ENCODE assay signal across 8 cellular contexts in the genomic region with DNA sequence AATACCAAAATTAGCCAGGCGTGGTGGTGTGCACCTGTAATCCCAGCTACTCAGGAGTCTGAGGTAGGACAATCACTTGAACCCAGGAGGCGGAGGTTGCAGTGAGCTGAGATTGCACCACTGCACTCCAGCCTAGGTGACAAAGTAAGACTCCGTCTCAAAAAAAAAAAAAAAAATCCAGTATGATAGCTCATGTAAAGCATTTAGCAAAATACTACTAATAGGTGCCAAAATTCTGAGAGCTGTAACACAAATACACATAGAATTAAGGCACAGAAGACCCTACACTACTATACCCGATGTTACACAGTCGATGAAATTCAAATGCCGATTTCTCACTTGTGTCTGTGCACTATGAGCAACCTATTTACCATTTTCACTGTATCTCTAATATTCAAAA. TPM values are rescaled to one million over a fixed set of nuclear protein-coding genes. Genes with fewer than 3 reads are reported as not detected.
DNase-seq lines count a peak whose midpoint lies in the region; ATAC-seq, FAIRE-seq and TF ChIP-seq lines count a peak whose summit lies in the region.
"Not testable (repeated sequence)": the region's sequence is repeated elsewhere in the genome, so short reads cannot be mapped to it uniquely, and the experiment has no call there.

No MANE protein-coding gene starts in this region.

- H3K79me2 ChIP-seq in Loucy (ENCODE audit: insufficient read depth, low read length) (peaks cover 99% of the 10 kb centered on the region), OCI-LY7 (ENCODE audit: insufficient read depth, low read depth, low read length) (peaks cover 100% of the 10 kb centered on the region)

- H3K4me3 Mint-ChIP-seq in activated T-helper 17 cell treated with anti-CD3 and anti-CD28 coated beads, Interleukin-2, amount 50 U/mL, for 72 hours = peak overlapping the region; percentile 95
- peak overlapping the region; percentile 9 to 88 (median 54) for H3K4me3 Mint-ChIP-seq in naive B cell
- H3K4me3 Mint-ChIP-seq in stimulated activated memory B cell treated with anti-CD40 and anti-IgM and Interleukin-4, amounts not matched to agents 10 μg/mL and 1 μg/mL and 100 μg/mL, for 72 hours = peak overlapping the region; percentile 2

- H3K9me3 ChIP-seq in BLaER1 = peaks cover 16% of the 10 kb centered on the region; the same call in 1 of the 2 replicates
- H3K9me3 ChIP-seq in Loucy (ENCODE audit: insufficient read depth, low read depth, low read length); OCI-LY7 (ENCODE audit: low read length): not testable (repeated sequence)

- not testable (repeated sequence) for H3K27me3 Mint-ChIP-seq in activated T-helper 17 cell treated with anti-CD3 and anti-CD28 coated beads, Interleukin-2, amount 50 U/mL, for 72 hours; naive B cell; stimulated activated memory B cell treated with anti-CD40 and anti-IgM and Interleukin-4, amounts not matched to agents 10 μg/mL and 1 μg/mL and 100 μg/mL, for 72 hours

- H3K27ac Mint-ChIP-seq in activated T-helper 17 cell treated with anti-CD3 and anti-CD28 coated beads, Interleukin-2, amount 50 U/mL, for 72 hours = not testable (repeated sequence)
- H3K27ac Mint-ChIP-seq in naive B cell = peak overlapping the region in 5 of 6 donors; percentile 31 to 96 (median 44)
- peak overlapping the region; percentile 65 for H3K27ac Mint-ChIP-seq in stimulated activated memory B cell treated with anti-CD40 and anti-IgM and Interleukin-4, amounts not matched to agents 10 μg/mL and 1 μg/mL and 100 μg/mL, for 72 hours

- ATAC-seq in activated T-helper 17 cell treated with anti-CD3 and anti-CD28 coated beads, Interleukin-2, amount 50 U/mL, for 72 hours (replicated peaks); naive B cell (ENCODE audit: low read depth in 2 of 2); stimulated activated memory B cell treated with anti-CD40 and anti-IgM and Interleukin-4, amounts not matched to agents 10 μg/mL and 1 μg/mL and 100 μg/mL, for 72 hours: not testable (repeated sequence)

- intact Hi-C loops in OCI-LY7 (cut with micrococcal nuclease; ENCODE audit: unreplicated experiment) = not testable (repeated sequence)

- H4K20me1 ChIP-seq in BLaER1 = peaks cover 89% of the 10 kb centered on the region
- peaks cover 73% of the 10 kb centered on the region for H4K20me1 ChIP-seq in Loucy (ENCODE audit: insufficient read depth, low read length, poor library complexity, severe bottlenecking)
- not testable (repeated sequence) for H4K20me1 ChIP-seq in OCI-LY7 (ENCODE audit: insufficient read depth, low read length)

- not testable (repeated sequence) for H3K27me3 ChIP-seq in BLaER1; Loucy (ENCODE audit: insufficient read depth, low read length, poor library complexity, severe bottlenecking)

- H3K36me3 ChIP-seq in BLaER1 (peaks cover 23% of the 10 kb centered on the region), OCI-LY7 (ENCODE audit: insufficient read depth, low read length) (peaks cover 67% of the 10 kb centered on the region)
- H3K36me3 ChIP-seq in Loucy (ENCODE audit: insufficient read depth, low read length) = not testable (repeated sequence)

- not testable (repeated sequence) for TF ChIP-seq POLR2A in GM12891 (IDR thresholded peaks at IDR 0.05; ENCODE audit: low read depth, low read length)

- peaks cover 61% of the 10 kb centered on the region for H3K36me3 Mint-ChIP-seq in activated T-helper 17 cell treated with anti-CD3 and anti-CD28 coated beads, Interleukin-2, amount 50 U/mL, for 72 hours (ENCODE audit: low read depth)
- H3K36me3 Mint-ChIP-seq in naive B cell = not testable (repeated sequence)
- peaks cover 11% of the 10 kb centered on the region for H3K36me3 Mint-ChIP-seq in stimulated activated memory B cell treated with anti-CD40 and anti-IgM and Interleukin-4, amounts not matched to agents 10 μg/mL and 1 μg/mL and 100 μg/mL, for 72 hours

- DNase-seq in GM12891 (ENCODE audit: insufficient read length, low spot score); naive B cell: not testable (repeated sequence)
- peak; percentile 18 for DNase-seq in OCI-LY7 (ENCODE audit: low spot score)

- POLR2A ChIA-PET in OCI-LY7 (lab: Charles Lee) = interaction anchor here (0.6 to 2.5 kb wide), 13 partner anchors 8 to 139 kb away, joined by 3 to 15 read pairs (median 5); partner anchors contain the start of genes C18orf54 and STARD6

- CTCF ChIA-PET in OCI-LY7 (lab: Charles Lee; ENCODE audit: unreplicated experiment) = interaction anchor here (0.5 kb wide), 1 partner anchor 139 kb away, joined by 3 read pairs; the partner anchor contains the start of gene C18orf54

- not testable (repeated sequence) for H3K9ac ChIP-seq in BLaER1; Loucy (ENCODE audit: low read depth, low read length, poor library complexity, severe bottlenecking)

- H3K4me1 Mint-ChIP-seq in activated T-helper 17 cell treated with anti-CD3 and anti-CD28 coated beads, Interleukin-2, amount 50 U/mL, for 72 hours = peaks cover 29% of the 10 kb centered on the region
- H3K4me1 Mint-ChIP-seq in naive B cell = peaks cover 46 to 97% (median 77%) of the 10 kb centered on the region in 3 donors
- peaks cover 79% of the 10 kb centered on the region for H3K4me1 Mint-ChIP-seq in stimulated activated memory B cell treated with anti-CD40 and anti-IgM and Interleukin-4, amounts not matched to agents 10 μg/mL and 1 μg/mL and 100 μg/mL, for 72 hours

- H3K9me3 Mint-ChIP-seq in activated T-helper 17 cell treated with anti-CD3 and anti-CD28 coated beads, Interleukin-2, amount 50 U/mL, for 72 hours; naive B cell; stimulated activated memory B cell treated with anti-CD40 and anti-IgM and Interleukin-4, amounts not matched to agents 10 μg/mL and 1 μg/mL and 100 μg/mL, for 72 hours: not testable (repeated sequence)

- H3K4me2 ChIP-seq in BLaER1 (peak overlapping the region; percentile 58), Loucy (ENCODE audit: low read depth, low read length, poor library complexity, severe bottlenecking) (peak overlapping the region; percentile 56), OCI-LY7 (ENCODE audit: low read length) (peak overlapping the region; percentile 70)

- peaks cover 70% of the 10 kb centered on the region for H3K4me1 ChIP-seq in BLaER1
- H3K4me1 ChIP-seq in Loucy (ENCODE audit: insufficient read depth, low read length, poor library complexity, severe bottlenecking) = peaks cover 64% of the 10 kb centered on the region
- peaks cover 79% of the 10 kb centered on the region for H3K4me1 ChIP-seq in OCI-LY7 (ENCODE audit: insufficient read depth, low read length, poor library complexity, severe bottlenecking)

- not testable (repeated sequence) for H3K4me3 ChIP-seq in BLaER1
- peak overlapping the region; percentile 5 for H3K4me3 ChIP-seq in GM08714 (ENCODE audit: low read length)
- H3K4me3 ChIP-seq in Loucy (ENCODE audit: low read length, poor library complexity, severe bottlenecking) = peak overlapping the region; percentile 52
- peak overlapping the region; percentile 88 for H3K4me3 ChIP-seq in OCI-LY7 (ENCODE audit: low read depth, low read length, poor library complexity, severe bottlenecking)

- H3K27ac ChIP-seq in BLaER1 = not testable (repeated sequence)
- peak overlapping the region; percentile 99 for H3K27ac ChIP-seq in OCI-LY7 (ENCODE audit: low read depth, low read length, poor library complexity, severe bottlenecking)

- H2AFZ ChIP-seq in Loucy (ENCODE audit: low read length); OCI-LY7 (ENCODE audit: low read length): not testable (repeated sequence)

- not testable (repeated sequence) for TF ChIP-seq CTCF in Loucy (conservative IDR thresholded peaks at IDR 0.05; ENCODE audit: low read length); OCI-LY7 (conservative IDR thresholded peaks at IDR 0.05; ENCODE audit: low read length)

- FAIRE-seq in GM12891 (lab: Jason Lieb, UNC) = peak; percentile 31

- not testable (repeated sequence) for H3F3A ChIP-seq in Loucy (ENCODE audit: low read depth)

- not testable (repeated sequence) for H3K9me2 ChIP-seq in Loucy (replicated peaks; ENCODE audit: low read depth, low read length); OCI-LY7 (ENCODE audit: insufficient read depth, low read length)

- not testable (repeated sequence) for BruUV-seq in OCI-LY7 (replicated peaks; lab: Mats Ljungman, UMichigan)

RNA-seq across cellular contexts. Expression of gene MBD2, which starts 5.7 kb away (rescaled TPM):
- polyA plus RNA-seq in GM12891 (2012; ENCODE audit: low read depth, missing spikeins) = 46.0 TPM
- total RNA-seq in OCI-LY7 (2014; rRNA removed; shearing (Covaris generic)) = 30.5 and 39.2 TPM in 2 replicates
- 171 and 176 TPM in 2 replicates for total RNA-seq in OCI-LY7 (2022)
- 100 to 1,000 TPM; 170 to 190 TPM for total RNA-seq in activated T-helper 17 cell treated with anti-CD3 and anti-CD28 coated beads, Interleukin-2, amount 50 U/mL, for 72 hours
- 10 to 100 TPM; 11.5 to 39.0 (median 22.7) TPM for polyA plus RNA-seq in naive B cell (ENCODE audit: low read depth in 6 of 6)

RNA-seq across cellular contexts. Expression of gene POLI, which starts 50.5 kb away (rescaled TPM):
- 6.1 TPM for polyA plus RNA-seq in GM12891 (2012; ENCODE audit: low read depth, missing spikeins)
- total RNA-seq in OCI-LY7 (2014; rRNA removed; shearing (Covaris generic)) = 8.9 and 15.1 TPM in 2 replicates
- 19.0 and 24.5 TPM in 2 replicates for total RNA-seq in OCI-LY7 (2022)
- total RNA-seq in activated T-helper 17 cell treated with anti-CD3 and anti-CD28 coated beads, Interleukin-2, amount 50 U/mL, for 72 hours = 10 to 100 TPM; 13.4 to 23.3 TPM
- 10 to 100 TPM in 1 of 6 donors, 1 to 10 TPM in 4, not detected in 1; 5.1 to 10.5 (median 7.7) TPM for polyA plus RNA-seq in naive B cell (ENCODE audit: low read depth in 6 of 6)

Comparison
In these comparisons a context has a peak if more than half of its experiments do, and no peak if none do; other contexts are left out.
1. H3K4me3 Mint-ChIP-seq: peak in every context shown above with its lines; median percentile 95 in activated T-helper 17 cell treated with anti-CD3 and anti-CD28 coated beads, Interleukin-2, amount 50 U/mL, for 72 hours; 54 in naive B cell; 2 in stimulated activated memory B cell treated with anti-CD40 and anti-IgM and Interleukin-4, amounts not matched to agents 10 μg/mL and 1 μg/mL and 100 μg/mL, for 72 hours.